In genomic region chr6:52999456-52999855, GRCh38 we compare ENCODE assay signal across 8 cellular contexts.
"Had no signal": no experiment of that assay in that cellular context is flagged by ENCODE, and none has a peak within 500 bp of the region (broad histone marks: within the 10 kb centered on the region; RNA-seq: fewer than 3 reads in every experiment).

No MANE protein-coding gene starts in this region.

- H3K9me3 ChIP-seq: HAP-1 had no signal

- H3K27ac ChIP-seq: GM23248 had no signal

- H3K9ac ChIP-seq: GM23248 had no signal

- H3K4me3 ChIP-seq: GM23248, GM23338, HAP-1 had no signal

- H3K4me2 ChIP-seq: GM23338 had no signal

- DNase-seq: GM23248, GOT3, H7, H9, HCEC 1CT, HFFc6 had no signal

- H2AFZ ChIP-seq: GM23248, GM23338 had no signal

- H3K4me1 ChIP-seq: HAP-1 had no signal
